In the genomic region with DNA sequence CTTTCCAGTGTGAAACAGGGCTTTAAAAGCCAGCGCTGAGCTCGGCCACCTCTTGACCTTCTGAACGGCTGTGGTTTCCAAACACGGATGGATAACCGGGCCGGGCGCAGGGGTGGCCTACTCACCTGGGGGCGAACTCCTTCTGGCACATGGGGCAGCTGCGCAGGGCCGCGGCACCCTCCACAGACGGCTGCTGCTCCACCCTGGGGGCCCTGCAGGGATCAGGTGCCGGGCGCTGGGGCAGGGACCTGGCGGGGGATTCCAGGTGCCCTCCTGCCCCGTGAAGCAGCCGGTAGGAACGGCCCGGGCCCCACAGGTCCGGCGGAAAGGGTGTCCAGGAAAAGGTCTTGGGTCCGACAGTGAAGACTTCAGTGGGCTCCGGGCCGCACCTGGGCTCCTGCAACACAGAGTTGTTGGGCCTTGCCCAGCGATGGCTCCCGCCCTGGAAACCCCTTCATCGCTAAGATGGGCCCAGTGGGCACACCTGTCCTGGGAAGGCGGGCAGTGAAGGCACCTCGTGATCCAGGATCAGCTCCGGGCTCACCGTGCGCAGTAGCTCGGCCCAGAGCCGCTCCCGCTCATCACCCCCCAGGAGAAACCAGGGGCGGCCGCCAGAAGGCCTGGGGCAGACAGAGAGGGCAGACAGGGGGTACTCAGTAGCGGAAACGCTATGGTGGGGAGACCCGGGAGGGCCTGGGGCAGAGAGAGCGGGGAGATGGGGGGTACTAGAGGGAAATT, we compare ENCODE assay signal across 9 cellular contexts. TPM values are rescaled to one million over a fixed set of nuclear protein-coding genes. Genes with fewer than 3 reads are reported as not detected.
DNase-seq lines count a peak whose midpoint lies in the region; ATAC-seq, FAIRE-seq and TF ChIP-seq lines count a peak whose summit lies in the region.
"Had no signal": no experiment of that assay in that cellular context is flagged by ENCODE, and none has a peak within 500 bp of the region (broad histone marks: within the 10 kb centered on the region; RNA-seq: fewer than 3 reads in every experiment).

No MANE protein-coding gene starts in this region.

- peaks cover 13% of the 10 kb centered on the region for H3K4me1 ChIP-seq in keratinocyte (ENCODE audit: control insufficient read depth, extremely low read depth, insufficient read depth, low read length)
- peaks cover 47 to 60% of the 10 kb centered on the region in 2 donors for H3K4me1 ChIP-seq in thyroid gland

- no peak for DNase-seq in activated CD4-positive, alpha-beta T cell treated with anti-CD3 and anti-CD28 coated beads, Interleukin-2, amount 10 ng/mL, durations not matched to agents 24 days and 14 days
- DNase-seq in activated CD4-positive, alpha-beta T cell treated with anti-CD3 and anti-CD28 coated beads, Interleukin-2, amount 50 U/mL, for 48 hours = no peak
- no peak for DNase-seq in activated naive CD8-positive, alpha-beta T cell treated with anti-CD3 and anti-CD28 coated beads for 36 hours
- DNase-seq in keratinocyte (ENCODE audit: low read depth, low spot score) (no peak), thyroid gland (no peak), HEK293T (ENCODE audit: extremely low spot score) (no peak), SIG-M5 treated with dmso at 0.1 percent for 504 hours (lab: John Stamatoyannopoulos, UW; ENCODE audit: unreplicated experiment) (no peak)

- no peaks in the 10 kb centered on the region for H3K9me3 Mint-ChIP-seq in activated CD4-positive, alpha-beta T cell treated with anti-CD3 and anti-CD28 coated beads, Interleukin-2, amount 10 ng/mL, durations not matched to agents 24 days and 14 days
- H3K9me3 Mint-ChIP-seq in activated naive CD8-positive, alpha-beta T cell treated with anti-CD3 and anti-CD28 coated beads for 36 hours = no peaks in the 10 kb centered on the region

- peaks cover 0 to 1% of the 10 kb centered on the region in 2 experiments for H3K36me3 ChIP-seq in keratinocyte (ENCODE audit: control insufficient read depth in 2 of 2, extremely low read depth in 1 of 2, insufficient read depth in 2 of 2, low read length in 2 of 2)
- no peaks in the 10 kb centered on the region for H3K36me3 ChIP-seq in thyroid gland

- dilution Hi-C loops in keratinocyte (cut with MboI; ENCODE audit: extremely low pct_ligation_motif_present, low sequenced_read_pairs) = loop anchor here (10.0 kb wide), 1 partner anchor 81 kb away; no protein-coding TSS in a partner anchor

- H3K4me1 Mint-ChIP-seq in activated CD4-positive, alpha-beta T cell treated with anti-CD3 and anti-CD28 coated beads, Interleukin-2, amount 10 ng/mL, durations not matched to agents 24 days and 14 days = peaks cover 6% of the 10 kb centered on the region
- H3K4me1 Mint-ChIP-seq in activated naive CD8-positive, alpha-beta T cell treated with anti-CD3 and anti-CD28 coated beads for 36 hours = peaks cover 20% of the 10 kb centered on the region

- no peaks in the 10 kb centered on the region for H4K20me1 ChIP-seq in keratinocyte (ENCODE audit: control insufficient read depth, extremely low read depth, insufficient read depth, low read length)

- H3K4me3 ChIP-seq in keratinocyte (ENCODE audit: control insufficient read depth in 2 of 3, extremely low read depth in 1 of 3, insufficient read depth in 2 of 3, low read depth in 1 of 3, low read length in 3 of 3) = peak overlapping the region; percentile 54 to 69 (median 65)
- peak overlapping the region in 1 of 3 donors; percentile 55 for H3K4me3 ChIP-seq in thyroid gland (replicated peaks in 1 of 3)

- peak overlapping the region; percentile 75 for H3K4me2 ChIP-seq in keratinocyte (ENCODE audit: control insufficient read depth, extremely low read depth, insufficient read depth, low read depth, low read length)

- H3K9me1 ChIP-seq in keratinocyte (ENCODE audit: control insufficient read depth, extremely low read depth, insufficient read depth, low read length) = no peaks in the 10 kb centered on the region

- FAIRE-seq in keratinocyte (lab: Jason Lieb, UNC) = no peak
- FAIRE-seq: small intestine had no signal

- no peak for ATAC-seq in HG02870 (IDR thresholded peaks at IDR 0.05; ENCODE audit: unreplicated experiment)

- intact Hi-C loops in activated CD4-positive, alpha-beta T cell treated with anti-CD3 and anti-CD28 coated beads, Interleukin-2, amount 10 ng/mL, durations not matched to agents 24 days and 14 days (cut with micrococcal nuclease) = loop anchor here (2.0 kb wide), 2 partner anchors 37 to 355 kb away; no protein-coding TSS in a partner anchor
- intact Hi-C loops in thyroid gland (cut with DNase I) = loop anchor here (2.0 to 10.0 kb wide), 2 partner anchors 189 to 331 kb away; a partner anchor contains a TSS

- no peaks in the 10 kb centered on the region for H3K27me3 Mint-ChIP-seq in activated CD4-positive, alpha-beta T cell treated with anti-CD3 and anti-CD28 coated beads, Interleukin-2, amount 10 ng/mL, durations not matched to agents 24 days and 14 days
- no peaks in the 10 kb centered on the region for H3K27me3 Mint-ChIP-seq in activated naive CD8-positive, alpha-beta T cell treated with anti-CD3 and anti-CD28 coated beads for 36 hours

- peak overlapping the region; percentile 9 for H2AFZ ChIP-seq in keratinocyte (ENCODE audit: control insufficient read depth, low read length)

- H3K9me3 ChIP-seq in keratinocyte (ENCODE audit: control insufficient read depth, low read depth, low read length) = no peaks in the 10 kb centered on the region
- no peaks in the 10 kb centered on the region for H3K9me3 ChIP-seq in thyroid gland

- CTCF ChIA-PET in HEK293T (lab: Yijun Ruan, JAX) = interaction anchor here (3.5 kb wide), 1 partner anchor 188 kb away, joined by 65 read pairs; no protein-coding TSS in a partner anchor

- TF ChIP-seq CTCF in keratinocyte (optimal IDR thresholded peaks at IDR 0.05 in 1 of 3, IDR thresholded peaks at IDR 0.05 in 1 of 3, conservative IDR thresholded peaks at IDR 0.05 in 1 of 3; ENCODE audit: extremely low read depth in 1 of 3, insufficient read depth in 2 of 3, low read length in 3 of 3) (no peak), thyroid gland (IDR thresholded peaks at IDR 0.05) (no peak)

- POLR2A ChIA-PET in HEK293T (lab: Yijun Ruan, JAX) = interaction anchor here (1.3 to 3.1 kb wide), 3 partner anchors 188 to 354 kb away, joined by 4 to 18 read pairs (median 10); a partner anchor contains a TSS

- peaks cover 5% of the 10 kb centered on the region for H3K79me2 ChIP-seq in keratinocyte (ENCODE audit: control insufficient read depth, insufficient read depth, low read length)

- H3K27ac ChIP-seq in keratinocyte (ENCODE audit: control insufficient read depth, insufficient read depth, low read length) (no peak overlapping the region), thyroid gland (peak overlapping the region; percentile 40 to 92 (median 88))

- no peak for TF ChIP-seq POLR2A in thyroid gland (IDR thresholded peaks at IDR 0.05)

- 50 to 64% methylated on average over 8 to 22 of the region's 41 CpGs for WGBS in thyroid gland, 2 donors

- peak overlapping the region; percentile 65 for H3K9ac ChIP-seq in keratinocyte (ENCODE audit: control insufficient read depth, extremely low read depth, insufficient read depth, low read length)

- H3K27me3 ChIP-seq in keratinocyte (ENCODE audit: control insufficient read depth, extremely low read depth, insufficient read depth, low read length) = no peaks in the 10 kb centered on the region
- no peaks in the 10 kb centered on the region for H3K27me3 ChIP-seq in thyroid gland

- peaks cover 5% of the 10 kb centered on the region for H3K36me3 Mint-ChIP-seq in activated CD4-positive, alpha-beta T cell treated with anti-CD3 and anti-CD28 coated beads, Interleukin-2, amount 10 ng/mL, durations not matched to agents 24 days and 14 days (ENCODE audit: low read depth)
- H3K36me3 Mint-ChIP-seq in activated naive CD8-positive, alpha-beta T cell treated with anti-CD3 and anti-CD28 coated beads for 36 hours = peaks cover 2% of the 10 kb centered on the region

- H3K27ac Mint-ChIP-seq in activated CD4-positive, alpha-beta T cell treated with anti-CD3 and anti-CD28 coated beads, Interleukin-2, amount 10 ng/mL, durations not matched to agents 24 days and 14 days = peak overlapping the region; percentile 83
- peak overlapping the region; percentile 79 for H3K27ac Mint-ChIP-seq in activated naive CD8-positive, alpha-beta T cell treated with anti-CD3 and anti-CD28 coated beads for 36 hours

- H3K4me3 Mint-ChIP-seq in activated CD4-positive, alpha-beta T cell treated with anti-CD3 and anti-CD28 coated beads, Interleukin-2, amount 10 ng/mL, durations not matched to agents 24 days and 14 days = peak overlapping the region; percentile 81
- H3K4me3 Mint-ChIP-seq in activated naive CD8-positive, alpha-beta T cell treated with anti-CD3 and anti-CD28 coated beads for 36 hours = peak overlapping the region; percentile 82

TF ChIP-seq in HEK293T, 16 proteins besides CTCF, POLR2A, EP300 and RAD21 (continues in another document):
- TF ChIP-seq FOXA1 (IDR thresholded peaks at IDR 0.05) (no peak), ZNF384 (IDR thresholded peaks at IDR 0.05) (no peak), ARNT (IDR thresholded peaks at IDR 0.05) (no peak)

RNA-seq across cellular contexts. Expression of a gene that starts 0.9 kb away (rescaled TPM):
- 55.8 and 60.3 TPM in 2 replicates for total RNA-seq in activated CD4-positive, alpha-beta T cell treated with anti-CD3 and anti-CD28 coated beads, Interleukin-2, amount 10 ng/mL, durations not matched to agents 24 days and 14 days
- 10 to 100 TPM; 69.3 to 71.4 TPM for total RNA-seq in activated naive CD8-positive, alpha-beta T cell treated with anti-CD3 and anti-CD28 coated beads for 36 hours
- 7.3 to 13.7 TPM (median 8.9 TPM) in 3 replicates for polyA plus RNA-seq in keratinocyte
- 4.0 TPM for polyA plus RNA-seq in keratinocyte (2011; ENCODE audit: low read depth)
- 5.3 and 17.8 TPM in 2 replicates for polyA plus RNA-seq in keratinocyte (2011; cell fraction: cytosol; rRNA removed)
- 8.9 and 13.7 TPM in 2 replicates for polyA plus RNA-seq in keratinocyte (2011; cell fraction: nucleus; rRNA removed)
- 17.9 and 25.7 TPM in 2 replicates for polyA plus RNA-seq in keratinocyte (2012; ENCODE audit: low replicate concordance)
- 2.7 to 3.6 TPM (median 3.0 TPM) in 3 replicates for polyA minus RNA-seq in keratinocyte
- 10.6 TPM for polyA minus RNA-seq in keratinocyte (2011; cell fraction: cytosol; rRNA and poly(A)+ RNA removed)
- 3.6 and 4.6 TPM in 2 replicates for polyA minus RNA-seq in keratinocyte (2011; cell fraction: nucleus; rRNA and poly(A)+ RNA removed)
- 10 to 100 TPM; 42.2 to 82.2 (median 50.2) TPM for total RNA-seq in thyroid gland

RNA-seq across cellular contexts. Expression of a gene that starts 34.4 kb away (rescaled TPM):
- 40.7 and 41.1 TPM in 2 replicates for total RNA-seq in activated CD4-positive, alpha-beta T cell treated with anti-CD3 and anti-CD28 coated beads, Interleukin-2, amount 10 ng/mL, durations not matched to agents 24 days and 14 days
- total RNA-seq in activated naive CD8-positive, alpha-beta T cell treated with anti-CD3 and anti-CD28 coated beads for 36 hours = 10 to 100 TPM; 25.4 to 27.3 TPM
- 3.8 to 10.1 TPM (median 4.8 TPM) in 3 replicates for polyA plus RNA-seq in keratinocyte
- polyA plus RNA-seq in keratinocyte (2011; ENCODE audit: low read depth) = 3.4 TPM
- 6.8 and 10.6 TPM in 2 replicates for polyA plus RNA-seq in keratinocyte (2011; cell fraction: cytosol; rRNA removed)
- 18.4 and 21.5 TPM in 2 replicates for polyA plus RNA-seq in keratinocyte (2011; cell fraction: nucleus; rRNA removed)
- 12.2 and 22.1 TPM in 2 replicates for polyA plus RNA-seq in keratinocyte (2012; ENCODE audit: low replicate concordance)
- 4.8 to 19.5 TPM (median 6.1 TPM) in 3 replicates for polyA minus RNA-seq in keratinocyte
- 25.5 TPM for polyA minus RNA-seq in keratinocyte (2011; cell fraction: cytosol; rRNA and poly(A)+ RNA removed)
- polyA minus RNA-seq in keratinocyte (2011; cell fraction: nucleus; rRNA and poly(A)+ RNA removed) = 15.9 and 20.3 TPM in 2 replicates
- 10 to 100 TPM; 31.4 to 59.6 (median 39.9) TPM for total RNA-seq in thyroid gland
